In genomic region chr2:160489096-160489495, GRCh38 we compare ENCODE assay signal across 17 cellular contexts. TPM values are rescaled to one million over a fixed set of nuclear protein-coding genes. Genes with fewer than 3 reads are reported as not detected.
DNase-seq lines count a peak whose midpoint lies in the region; ATAC-seq and TF ChIP-seq lines count a peak whose summit lies in the region.
"Had no signal": no experiment of that assay in that cellular context is flagged by ENCODE, and none has a peak within 500 bp of the region (broad histone marks: within the 10 kb centered on the region; RNA-seq: fewer than 3 reads in every experiment).

No MANE protein-coding gene starts in this region.

- H3K27ac Mint-ChIP-seq in activated naive CD4-positive, alpha-beta T cell treated with anti-CD3 and anti-CD28 coated beads, Interleukin-2, amount 50 U/mL, for 72 hours = peak overlapping the region in 1 of 2 donors; percentile 97
- peak overlapping the region; percentile 77 to 88 for H3K27ac Mint-ChIP-seq in T-cell
- peak overlapping the region; percentile 55 for H3K27ac Mint-ChIP-seq in stimulated activated naive CD8-positive, alpha-beta T cell treated with anti-CD3 and anti-CD28 coated beads, Interleukin-15, Interleukin-2, amounts not matched to agents 100 ng/mL and 50 ng/mL, for 24 hours
- H3K27ac Mint-ChIP-seq: IgD-negative memory B cell, neural progenitor cell had no signal

- H3K4me3 Mint-ChIP-seq in T-cell = peak overlapping the region in 2 of 3 donors; percentile 5 to 24
- H3K4me3 Mint-ChIP-seq in stimulated activated naive CD8-positive, alpha-beta T cell treated with anti-CD3 and anti-CD28 coated beads, Interleukin-15, Interleukin-2, amounts not matched to agents 100 ng/mL and 50 ng/mL, for 24 hours = no peak overlapping the region
- H3K4me3 Mint-ChIP-seq: neural progenitor cell had no signal

- H3K9me3 Mint-ChIP-seq in activated naive CD4-positive, alpha-beta T cell treated with anti-CD3 and anti-CD28 coated beads, Interleukin-2, amount 50 U/mL, for 72 hours = no peaks in the 10 kb centered on the region
- H3K9me3 Mint-ChIP-seq in T-cell = no peaks in the 10 kb centered on the region
- H3K9me3 Mint-ChIP-seq in stimulated activated naive CD8-positive, alpha-beta T cell treated with anti-CD3 and anti-CD28 coated beads, Interleukin-15, Interleukin-2, amounts not matched to agents 100 ng/mL and 50 ng/mL, for 24 hours = no peaks in the 10 kb centered on the region
- H3K9me3 Mint-ChIP-seq: IgD-negative memory B cell had no signal

- no peaks in the 10 kb centered on the region for H3K27me3 Mint-ChIP-seq in T-cell
- no peaks in the 10 kb centered on the region for H3K27me3 Mint-ChIP-seq in stimulated activated naive CD8-positive, alpha-beta T cell treated with anti-CD3 and anti-CD28 coated beads, Interleukin-15, Interleukin-2, amounts not matched to agents 100 ng/mL and 50 ng/mL, for 24 hours

- TF ChIP-seq CTCF in fibroblast of mammary gland (conservative IDR thresholded peaks at IDR 0.05; ENCODE audit: control insufficient read depth, insufficient read depth, low read depth, low read length) = no peak

- ATAC-seq in activated naive CD4-positive, alpha-beta T cell treated with anti-CD3 and anti-CD28 coated beads, Interleukin-2, amount 50 U/mL, for 72 hours = peak; percentile 21 to 64
- no peak for ATAC-seq in T-cell (replicated peaks in 1 of 4)
- ATAC-seq: left cardiac atrium, Right ventricle myocardium inferior had no signal

- CTCF ChIA-PET in T-cell (lab: Charles Lee) = interaction anchor here in 1 of 2 donors (1.0 to 1.4 kb wide), 2 partner anchors 34 to 60 kb away, joined by 3 to 4 read pairs; no protein-coding TSS in a partner anchor

- DNase-seq in activated naive CD4-positive, alpha-beta T cell treated with anti-CD3 and anti-CD28 coated beads, Interleukin-2, amount 50 U/mL, for 72 hours (ENCODE audit: low spot score in 2 of 2) = no peak
- no peak for DNase-seq in activated naive CD4-positive, alpha-beta T cell (lab: John Stamatoyannopoulos, UW)
- DNase-seq in T-cell (no peak), fibroblast of mammary gland (ENCODE audit: low read depth) (peak; percentile 44), posterior vena cava (ENCODE audit: low spot score) (no peak)
- no peak for DNase-seq in stimulated activated CD4-positive, alpha-beta T cell treated with anti-CD3 and anti-CD28 coated beads, Interleukin-4, amount 100 ng/mL, for 1 hour
- no peak for DNase-seq in stimulated activated CD8-positive, alpha-beta memory T cell treated with anti-CD3 and anti-CD28 coated beads, Interleukin-4, amount 100 ng/mL, for 48 hours
- DNase-seq: activated CD4-positive, CD25-positive, alpha-beta regulatory T cell; adrenal gland; effector CD8-positive, alpha-beta T cell; left cardiac atrium; midbrain; NCI-H2029 had no signal

- intact Hi-C loops in posterior vena cava (cut with DNase I) = no loop called here

- POLR2A ChIA-PET in T-cell (lab: Charles Lee) = interaction anchor here in 1 of 2 donors (0.7 kb wide), 1 partner anchor 154 kb away, joined by 3 read pairs; no protein-coding TSS in a partner anchor

- peaks cover 64 to 69% (median 67%) of the 10 kb centered on the region in 3 donors for H3K4me1 Mint-ChIP-seq in T-cell
- peaks cover 73% of the 10 kb centered on the region for H3K4me1 Mint-ChIP-seq in stimulated activated naive CD8-positive, alpha-beta T cell treated with anti-CD3 and anti-CD28 coated beads, Interleukin-15, Interleukin-2, amounts not matched to agents 100 ng/mL and 50 ng/mL, for 24 hours (ENCODE audit: low read depth)

- H3K4me3 ChIP-seq in fibroblast of mammary gland (ENCODE audit: control insufficient read depth, low read depth, low read length) = no peak overlapping the region
- H3K4me3 ChIP-seq: adrenal gland, neural progenitor cell had no signal

- H3K36me3 Mint-ChIP-seq in activated naive CD4-positive, alpha-beta T cell treated with anti-CD3 and anti-CD28 coated beads, Interleukin-2, amount 50 U/mL, for 72 hours = peaks cover 8 to 11% of the 10 kb centered on the region in 2 donors
- H3K36me3 Mint-ChIP-seq in T-cell = no peaks in the 10 kb centered on the region
- H3K36me3 Mint-ChIP-seq in stimulated activated naive CD8-positive, alpha-beta T cell treated with anti-CD3 and anti-CD28 coated beads, Interleukin-15, Interleukin-2, amounts not matched to agents 100 ng/mL and 50 ng/mL, for 24 hours (ENCODE audit: low read depth) = no peaks in the 10 kb centered on the region
- H3K36me3 Mint-ChIP-seq: IgD-negative memory B cell had no signal

RNA-seq across cellular contexts. Expression of gene RBMS1, which starts 4.5 kb away (rescaled TPM):
- 10 to 100 TPM; 33.8 to 52.9 TPM for total RNA-seq in activated naive CD4-positive, alpha-beta T cell treated with anti-CD3 and anti-CD28 coated beads, Interleukin-2, amount 50 U/mL, for 72 hours
- total RNA-seq in T-cell = 100 to 1,000 TPM in 3 of 5 donors, 10 to 100 TPM in 2; 94.2 to 137 (median 105) TPM
- total RNA-seq in posterior vena cava = 100 to 1,000 TPM; 109 to 125 TPM

Comparison
In these comparisons a context has a peak if more than half of its experiments do, and no peak if none do; other contexts are left out.
1. ATAC-seq: peak in activated naive CD4-positive, alpha-beta T cell treated with anti-CD3 and anti-CD28 coated beads, Interleukin-2, amount 50 U/mL, for 72 hours (2 of 2); none in T-cell (0 of 4).